31 cellular contexts compared by ENCODE assay signal in genomic region chr4:68466751-68467150, GRCh38. TPM values are rescaled to one million over a fixed set of nuclear protein-coding genes. Genes with fewer than 3 reads are reported as not detected.
DNase-seq lines count a peak whose midpoint lies in the region; ATAC-seq and TF ChIP-seq lines count a peak whose summit lies in the region.
"Had no signal": no experiment of that assay in that cellular context is flagged by ENCODE, and none has a peak within 500 bp of the region (broad histone marks: within the 10 kb centered on the region; RNA-seq: fewer than 3 reads in every experiment).

No MANE protein-coding gene starts in this region.

- H3K9me2 ChIP-seq in SK-N-SH = no peaks in the 10 kb centered on the region

- CTCF ChIA-PET in SK-N-SH (lab: Yijun Ruan, JAX) = no interaction called here

- 5% methylated on average over 3 of the region's 3 CpGs for WGBS in SK-N-SH (ENCODE audit: low lambda C conversion rate)
- WGBS in smooth muscle cell (ENCODE audit: low lambda C conversion rate) = 86% methylated on average over 3 of the region's 3 CpGs

- POLR2A ChIA-PET in SK-N-SH (lab: Yijun Ruan, JAX) = no interaction called here

- H3K36me3 Mint-ChIP-seq in natural killer cell treated with Interleukin-12 subunit alpha and Interleukin-12 subunit beta and Interleukin-15 and Interleukin-18, amount 100 ng/mL, for 72 hours = no peaks in the 10 kb centered on the region
- H3K36me3 Mint-ChIP-seq: CD8-positive, alpha-beta T cell; IgD-negative memory B cell; memory B cell had no signal

- H3K36me3 ChIP-seq in SK-N-SH (replicated peaks in 1 of 2; ENCODE audit: control insufficient read depth in 1 of 2, insufficient read depth in 2 of 2, low read length in 1 of 2) (no peaks in the 10 kb centered on the region), smooth muscle cell (ENCODE audit: low read depth) (no peaks in the 10 kb centered on the region)
- H3K36me3 ChIP-seq: heart right ventricle, MG63, prostate gland, sigmoid colon, vagina had no signal

- no peak overlapping the region for H3K27ac ChIP-seq in SK-N-SH (ENCODE audit: low read depth in 2 of 2, low read length in 1 of 2)
- H3K27ac ChIP-seq in smooth muscle cell (ENCODE audit: low read depth) = peak overlapping the region; percentile 81
- H3K27ac ChIP-seq: 22Rv1, heart right ventricle, prostate gland, sigmoid colon, testis, vagina, VCaP had no signal

- peaks cover 6 to 11% of the 10 kb centered on the region in 2 donors for H3K27me3 Mint-ChIP-seq in natural killer cell treated with Interleukin-12 subunit alpha and Interleukin-12 subunit beta and Interleukin-15 and Interleukin-18, amount 100 ng/mL, for 72 hours

- TF ChIP-seq EP300 in SK-N-SH (IDR thresholded peaks at IDR 0.05; ENCODE audit: borderline replicate concordance in 1 of 2, low read depth in 1 of 2, low read length in 1 of 2) = no peak

- H3K4me1 ChIP-seq in SK-N-SH (ENCODE audit: control insufficient read depth in 1 of 2, insufficient read depth in 2 of 2, low read depth in 1 of 2, low read length in 1 of 2) (no peaks in the 10 kb centered on the region), smooth muscle cell (ENCODE audit: low read depth) (no peaks in the 10 kb centered on the region)
- H3K4me1 ChIP-seq: heart right ventricle, prostate gland, testis, vagina had no signal

- no peak for TF ChIP-seq RAD21 in SK-N-SH (IDR thresholded peaks at IDR 0.05; ENCODE audit: low read length)

- H3K79me2 ChIP-seq in SK-N-SH (ENCODE audit: insufficient read depth) = no peaks in the 10 kb centered on the region
- H3K79me2 ChIP-seq in smooth muscle cell (ENCODE audit: low read depth) = no peaks in the 10 kb centered on the region

- H2AFZ ChIP-seq in SK-N-SH (ENCODE audit: low read depth) (no peak overlapping the region), smooth muscle cell (ENCODE audit: low read depth) (no peak overlapping the region)

- H3K27me3 ChIP-seq in SK-N-SH (ENCODE audit: insufficient read depth) = no peaks in the 10 kb centered on the region
- H3K27me3 ChIP-seq in smooth muscle cell (ENCODE audit: low read depth) = no peaks in the 10 kb centered on the region
- H3K27me3 ChIP-seq: heart right ventricle, MG63, sigmoid colon, testis, vagina had no signal

- H3K9ac ChIP-seq in SK-N-SH (no peak overlapping the region), smooth muscle cell (ENCODE audit: low read depth) (no peak overlapping the region)

- no peaks in the 10 kb centered on the region for H3F3A ChIP-seq in SK-N-SH (replicated peaks; ENCODE audit: insufficient read depth)
- peaks cover 3% of the 10 kb centered on the region for H3F3A ChIP-seq in smooth muscle cell (ENCODE audit: low read depth)

- H3K27ac Mint-ChIP-seq in natural killer cell treated with Interleukin-12 subunit alpha and Interleukin-12 subunit beta and Interleukin-15 and Interleukin-18, amount 100 ng/mL, for 72 hours = no peak overlapping the region
- H3K27ac Mint-ChIP-seq: activated naive CD8-positive, alpha-beta T cell treated with anti-CD3 and anti-CD28 coated beads, Interleukin-2, amount 10 ng/mL, durations not matched to agents 7 days and 5 days; CD8-positive, alpha-beta T cell; IgD-negative memory B cell; memory B cell had no signal

- ATAC-seq in SK-N-SH treated with all-trans-retinoic acid at 6 μM for 48 hours (no peak), left lobe of liver (no peak)
- no peak for ATAC-seq in natural killer cell treated with Interleukin-12 subunit alpha and Interleukin-12 subunit beta and Interleukin-15 and Interleukin-18, amount 100 ng/mL, for 72 hours
- ATAC-seq: CD8-positive, alpha-beta T cell; heart right ventricle; left colon; Right ventricle myocardium inferior had no signal

- H4K20me1 ChIP-seq in SK-N-SH (ENCODE audit: insufficient read depth) (no peaks in the 10 kb centered on the region), smooth muscle cell (ENCODE audit: low read depth) (no peaks in the 10 kb centered on the region)

- no peaks in the 10 kb centered on the region for H3K9me3 ChIP-seq in SK-N-SH
- no peaks in the 10 kb centered on the region for H3K9me3 ChIP-seq in smooth muscle cell (replicated peaks; ENCODE audit: low read depth)
- H3K9me3 ChIP-seq: MG63, prostate gland, sigmoid colon, testis, vagina had no signal

- DNase-seq in SK-N-SH = no peak
- peak; percentile 69 for DNase-seq in amniotic epithelial cell (ENCODE audit: low read depth)
- DNase-seq in fibroblast of the aortic adventitia (ENCODE audit: low read depth) = peak; percentile 4
- no peak for DNase-seq in smooth muscle cell (lab: John Stamatoyannopoulos, UW; ENCODE audit: unreplicated experiment)
- DNase-seq in KBM-7 = no peak
- no peak for DNase-seq in natural killer cell treated with Interleukin-12 subunit alpha and Interleukin-12 subunit beta and Interleukin-15 and Interleukin-18, amount 100 ng/mL, for 72 hours (ENCODE audit: low spot score)
- no peak for DNase-seq in left lobe of liver (ENCODE audit: low spot score)
- DNase-seq: activated CD4-positive, alpha-beta T cell treated with anti-CD3 and anti-CD28 coated beads for 48 hours; activated effector memory CD4-positive, alpha-beta T cell treated with anti-CD3 and anti-CD28 coated beads, Interleukin-2, amount 50 U/mL, for 16 hours; activated naive CD8-positive, alpha-beta T cell treated with anti-CD3 and anti-CD28 coated beads, Interleukin-2, amount 10 ng/mL, durations not matched to agents 7 days and 5 days; activated T-cell treated with anti-CD3 and anti-CD28 coated beads, Interleukin-2, amount 50 U/mL, for 1 hour; CD8-positive, alpha-beta T cell; DMS 273 treated with DMSO at 0.1 percent for 48 hours; GOT3; heart right ventricle; left colon; NCI-H2107; sigmoid colon; stimulated activated naive CD8-positive, alpha-beta T cell treated with anti-CD3 and anti-CD28 coated beads, Interleukin-15, Interleukin-2, amounts not matched to agents 100 U/mL and 50 U/mL, for 24 hours; testis had no signal

- H3K4me1 Mint-ChIP-seq in natural killer cell treated with Interleukin-12 subunit alpha and Interleukin-12 subunit beta and Interleukin-15 and Interleukin-18, amount 100 ng/mL, for 72 hours (ENCODE audit: low read depth in 2 of 2) = no peaks in the 10 kb centered on the region

- H3K4me3 Mint-ChIP-seq in natural killer cell treated with Interleukin-12 subunit alpha and Interleukin-12 subunit beta and Interleukin-15 and Interleukin-18, amount 100 ng/mL, for 72 hours = no peak overlapping the region
- H3K4me3 Mint-ChIP-seq: activated naive CD8-positive, alpha-beta T cell treated with anti-CD3 and anti-CD28 coated beads, Interleukin-2, amount 10 ng/mL, durations not matched to agents 7 days and 5 days; CD8-positive, alpha-beta T cell; IgD-negative memory B cell; memory B cell had no signal

- H3K4me3 ChIP-seq in SK-N-SH (ENCODE audit: low read depth in 2 of 2, low read length in 1 of 2) (no peak overlapping the region), fibroblast of the aortic adventitia (ENCODE audit: low read depth, low read length) (no peak overlapping the region), smooth muscle cell (no peak overlapping the region)
- H3K4me3 ChIP-seq: heart right ventricle, MG63, prostate gland, sigmoid colon, testis, vagina had no signal

- TF ChIP-seq CTCF in SK-N-SH (IDR thresholded peaks at IDR 0.05) (no peak), fibroblast of the aortic adventitia (IDR thresholded peaks at IDR 0.05; ENCODE audit: insufficient read depth, low read length) (no peak), smooth muscle cell (IDR thresholded peaks at IDR 0.05; ENCODE audit: borderline replicate concordance, insufficient read depth, poor library complexity, severe bottlenecking) (no peak)

- peaks cover 3% of the 10 kb centered on the region for H3K9me3 Mint-ChIP-seq in natural killer cell treated with Interleukin-12 subunit alpha and Interleukin-12 subunit beta and Interleukin-15 and Interleukin-18, amount 100 ng/mL, for 72 hours
- H3K9me3 Mint-ChIP-seq: CD8-positive, alpha-beta T cell; IgD-negative memory B cell had no signal

- in situ Hi-C loops in KBM-7 (cut with MboI; ENCODE audit: low pct_unique_long_range_greater_than_20kb, low sequenced_read_pairs) = no loop called here

- peak overlapping the region; percentile 5; the same call in 1 of the 2 replicates for H3K4me2 ChIP-seq in SK-N-SH
- H3K4me2 ChIP-seq in smooth muscle cell = peak overlapping the region; percentile 39

TF ChIP-seq in SK-N-SH treated with all-trans-retinoic acid at 6 μM for 48 hours, 23 proteins besides CTCF, POLR2A, EP300 and RAD21 (continues in another document):
- TF ChIP-seq POU6F1 (CRISPR knock-in tag; IDR thresholded peaks at IDR 0.05; ENCODE audit: borderline replicate concordance, low read depth) (no peak), ZC3H10 (CRISPR knock-in tag; IDR thresholded peaks at IDR 0.05) (no peak), SNAI2 (CRISPR knock-in tag; IDR thresholded peaks at IDR 0.05) (no peak), GLIS3 (CRISPR knock-in tag; IDR thresholded peaks at IDR 0.05) (no peak), CSDC2 (CRISPR knock-in tag; IDR thresholded peaks at IDR 0.05) (no peak), TCF4 (CRISPR knock-in tag; IDR thresholded peaks at IDR 0.05; ENCODE audit: borderline replicate concordance) (no peak)

RNA-seq across cellular contexts. Expression of gene TMPRSS11E, which starts 19.5 kb away (rescaled TPM):
- not detected in 2 replicates for polyA plus RNA-seq in SK-N-SH (2012; rRNA removed)
- polyA plus RNA-seq in SK-N-SH (2012; cell fraction: cytosol; rRNA removed) = not detected in 2 replicates
- polyA plus RNA-seq in SK-N-SH (2012; cell fraction: nucleus; rRNA removed) = not detected in 2 replicates
- total RNA-seq in fibroblast of the aortic adventitia (ENCODE audit: low replicate concordance) = not detected in 2 replicates
- total RNA-seq in smooth muscle cell = 14.7 and 18.2 TPM in 2 replicates
- polyA plus RNA-seq in smooth muscle cell = 1.0 and 4.5 TPM in 2 replicates
- total RNA-seq in natural killer cell treated with Interleukin-12 subunit alpha and Interleukin-12 subunit beta and Interleukin-15 and Interleukin-18, amount 100 ng/mL, for 72 hours = not detected
- total RNA-seq in left lobe of liver = not detected
- total RNA-seq: CD8-positive, alpha-beta T cell; chondrocyte; heart right ventricle; left colon; NCI-H460; Right ventricle myocardium inferior; sigmoid colon had no signal

Comparison
In these comparisons a context has a peak if more than half of its experiments do, and no peak if none do; other contexts are left out.
1. DNase-seq: peak in amniotic epithelial cell (single experiment) and fibroblast of the aortic adventitia (single experiment); none in SK-N-SH (single experiment), smooth muscle cell (single experiment), KBM-7 (single experiment), natural killer cell treated with Interleukin-12 subunit alpha and Interleukin-12 subunit beta and Interleukin-15 and Interleukin-18, amount 100 ng/mL, for 72 hours (single experiment) and left lobe of liver (single experiment).
2. RNA of gene TMPRSS11E, which starts 19.5 kb away (total RNA-seq): 14.7 to 18.2 TPM in smooth muscle cell; not detected in fibroblast of the aortic adventitia, not detected in natural killer cell treated with Interleukin-12 subunit alpha and Interleukin-12 subunit beta and Interleukin-15 and Interleukin-18, amount 100 ng/mL, for 72 hours and not detected in left lobe of liver (single experiment); every median in the first group is over 10 times any median in the second.